In genomic region chr1:22780696-22781095, GRCh38 we compare ENCODE assay signal across 1 cellular context.
TF ChIP-seq lines count a peak whose summit lies in the region.

No MANE protein-coding gene starts in this region.

TF ChIP-seq in HEK293, 187 proteins besides CTCF, POLR2A, EP300 and RAD21 (continued from another document):
- TF ChIP-seq, protein P1, sequence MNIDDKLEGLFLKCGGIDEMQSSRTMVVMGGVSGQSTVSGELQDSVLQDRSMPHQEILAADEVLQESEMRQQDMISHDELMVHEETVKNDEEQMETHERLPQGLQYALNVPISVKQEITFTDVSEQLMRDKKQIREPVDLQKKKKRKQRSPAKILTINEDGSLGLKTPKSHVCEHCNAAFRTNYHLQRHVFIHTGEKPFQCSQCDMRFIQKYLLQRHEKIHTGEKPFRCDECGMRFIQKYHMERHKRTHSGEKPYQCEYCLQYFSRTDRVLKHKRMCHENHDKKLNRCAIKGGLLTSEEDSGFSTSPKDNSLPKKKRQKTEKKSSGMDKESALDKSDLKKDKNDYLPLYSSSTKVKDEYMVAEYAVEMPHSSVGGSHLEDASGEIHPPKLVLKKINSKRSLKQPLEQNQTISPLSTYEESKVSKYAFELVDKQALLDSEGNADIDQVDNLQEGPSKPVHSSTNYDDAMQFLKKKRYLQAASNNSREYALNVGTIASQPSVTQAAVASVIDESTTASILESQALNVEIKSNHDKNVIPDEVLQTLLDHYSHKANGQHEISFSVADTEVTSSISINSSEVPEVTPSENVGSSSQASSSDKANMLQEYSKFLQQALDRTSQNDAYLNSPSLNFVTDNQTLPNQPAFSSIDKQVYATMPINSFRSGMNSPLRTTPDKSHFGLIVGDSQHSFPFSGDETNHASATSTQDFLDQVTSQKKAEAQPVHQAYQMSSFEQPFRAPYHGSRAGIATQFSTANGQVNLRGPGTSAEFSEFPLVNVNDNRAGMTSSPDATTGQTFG (tag by site-specific recombination; IDR thresholded peaks at IDR 0.05; ENCODE audit: borderline replicate concordance), result no peak
- TF ChIP-seq ZNF548 (tag by site-specific recombination; IDR thresholded peaks at IDR 0.05), result no peak
- TF ChIP-seq EGR2 (tag by site-specific recombination; IDR thresholded peaks at IDR 0.05; ENCODE audit: low read depth), result 0 out of 2 replicates have a peak, but pooled peaks have one; percentile 6
TF ChIP-seq in HEK293: peak in this region for 2.
